Comparison of ENCODE assay signal across 14 cellular contexts in genomic region chr5:146731909-146732659, GRCh38.
DNase-seq lines count a peak whose midpoint lies in the region; ATAC-seq and TF ChIP-seq lines count a peak whose summit lies in the region.
"Had no signal": no experiment of that assay in that cellular context is flagged by ENCODE, and none has a peak within 500 bp of the region (broad histone marks: within the 10 kb centered on the region; RNA-seq: fewer than 3 reads in every experiment).

No MANE protein-coding gene starts in this region.

- peaks cover 15% of the 10 kb centered on the region for H3K9me3 Mint-ChIP-seq in activated CD8-positive, alpha-beta T cell treated with anti-CD3 and anti-CD28 coated beads, Interleukin-2, amount 10 ng/mL, durations not matched to agents 7 days and 5 days (ENCODE audit: insufficient read depth)

- no peaks in the 10 kb centered on the region for H3K4me1 Mint-ChIP-seq in activated CD8-positive, alpha-beta T cell treated with anti-CD3 and anti-CD28 coated beads, Interleukin-2, amount 10 ng/mL, durations not matched to agents 7 days and 5 days (ENCODE audit: low read depth)
- H3K4me1 Mint-ChIP-seq: stimulated activated effector memory CD8-positive, alpha-beta T cell treated with anti-CD3 and anti-CD28 coated beads, Interleukin-12 subunit alpha, Interleukin-12 subunit beta, amount 100 ng/mL, for 72 hours had no signal

- POLR2A ChIA-PET in SK-N-SH (lab: Yijun Ruan, JAX) = no interaction called here
- POLR2A ChIA-PET in activated CD8-positive, alpha-beta T cell treated with anti-CD3 and anti-CD28 coated beads, Interleukin-2, amount 10 ng/mL, durations not matched to agents 7 days and 5 days (lab: Charles Lee) = no interaction called here

- peaks cover 25% of the 10 kb centered on the region for H3K4me1 ChIP-seq in GM23248 (ENCODE audit: insufficient read depth)
- no peaks in the 10 kb centered on the region; a peak in 1 of 4 replicates for H3K4me1 ChIP-seq in SK-N-SH (ENCODE audit: control insufficient read depth in 1 of 2, insufficient read depth in 2 of 2, low read depth in 1 of 2, low read length in 1 of 2)
- no peaks in the 10 kb centered on the region for H3K4me1 ChIP-seq in trophoblast cell (ENCODE audit: control insufficient read depth in 1 of 2, insufficient read depth in 2 of 2, low read length in 2 of 2)

- WGBS in GM23248 (ENCODE audit: low coverage in 1 of 2, low lambda C conversion rate in 2 of 2, missing lambda C conversion rate in 2 of 2), 2 experiments = 14 to 17% methylated on average over 5 of the region's 5 CpGs
- WGBS in SK-N-SH (ENCODE audit: low lambda C conversion rate) = 4% methylated on average over 5 of the region's 5 CpGs
- no CpG with 5 or more reads among the region's 5 CpGs for WGBS in trophoblast cell (ENCODE audit: extremely low coverage, insufficient coverage, insufficient read length)

- peaks cover 2% of the 10 kb centered on the region for H3K79me1 ChIP-seq in trophoblast cell (ENCODE audit: low read length)

- H4K91ac ChIP-seq in trophoblast cell (ENCODE audit: low read depth, low read length) = no peak overlapping the region

- H3K27me3 Mint-ChIP-seq in activated CD8-positive, alpha-beta T cell treated with anti-CD3 and anti-CD28 coated beads, Interleukin-2, amount 10 ng/mL, durations not matched to agents 7 days and 5 days (ENCODE audit: low read depth) = no peaks in the 10 kb centered on the region

- H4K20me1 ChIP-seq in GM23248 (ENCODE audit: insufficient read depth) (no peaks in the 10 kb centered on the region), SK-N-SH (ENCODE audit: insufficient read depth) (no peaks in the 10 kb centered on the region)

- H2BK120ac ChIP-seq in trophoblast cell (ENCODE audit: insufficient read depth, low read length, poor library complexity) = no peak overlapping the region

- no peak overlapping the region for H2BK12ac ChIP-seq in trophoblast cell (ENCODE audit: low read length)

- peaks cover 23% of the 10 kb centered on the region for H3F3A ChIP-seq in GM23248 (ENCODE audit: insufficient read depth)
- H3F3A ChIP-seq in SK-N-SH (replicated peaks; ENCODE audit: insufficient read depth) = peaks cover 24% of the 10 kb centered on the region

- H3K4me2 ChIP-seq in GM23248 (ENCODE audit: unreplicated experiment) (peak overlapping the region; percentile 67), SK-N-SH (peak overlapping the region; percentile 34; the same call in 1 of the 2 replicates), trophoblast cell (ENCODE audit: low read length) (no peak overlapping the region)

- CTCF ChIA-PET in SK-N-SH (lab: Yijun Ruan, JAX) = interaction anchor here (1.3 kb wide), 1 partner anchor 11 kb away, joined by 4 read pairs; no protein-coding TSS in a partner anchor
- CTCF ChIA-PET in activated CD8-positive, alpha-beta T cell treated with anti-CD3 and anti-CD28 coated beads, Interleukin-2, amount 10 ng/mL, durations not matched to agents 7 days and 5 days (lab: Charles Lee) = no interaction called here

- H3K36me3 Mint-ChIP-seq in activated CD8-positive, alpha-beta T cell treated with anti-CD3 and anti-CD28 coated beads, Interleukin-2, amount 10 ng/mL, durations not matched to agents 7 days and 5 days (ENCODE audit: low read depth) = peaks cover 9% of the 10 kb centered on the region
- H3K36me3 Mint-ChIP-seq: stimulated activated effector memory CD8-positive, alpha-beta T cell treated with anti-CD3 and anti-CD28 coated beads, Interleukin-12 subunit alpha, Interleukin-12 subunit beta, amount 100 ng/mL, for 72 hours had no signal

- H3K36me3 ChIP-seq in GM23248 (ENCODE audit: low read depth) = no peaks in the 10 kb centered on the region
- H3K36me3 ChIP-seq in SK-N-SH (replicated peaks in 1 of 2; ENCODE audit: control insufficient read depth in 1 of 2, insufficient read depth in 2 of 2, low read length in 1 of 2) = peaks cover 0 to 6% of the 10 kb centered on the region in 2 experiments
- no peaks in the 10 kb centered on the region for H3K36me3 ChIP-seq in trophoblast cell (ENCODE audit: control insufficient read depth in 1 of 2, insufficient read depth in 2 of 2, low read length in 2 of 2)

- H2BK5ac ChIP-seq in trophoblast cell (ENCODE audit: low read depth, low read length, poor library complexity) = no peak overlapping the region

- H3K4me3 Mint-ChIP-seq in activated CD8-positive, alpha-beta T cell treated with anti-CD3 and anti-CD28 coated beads, Interleukin-2, amount 10 ng/mL, durations not matched to agents 7 days and 5 days = no peak overlapping the region
- H3K4me3 Mint-ChIP-seq: stimulated activated effector memory CD8-positive, alpha-beta T cell treated with anti-CD3 and anti-CD28 coated beads, Interleukin-12 subunit alpha, Interleukin-12 subunit beta, amount 100 ng/mL, for 72 hours; T-helper 1 cell treated with Interleukin-12 subunit alpha and Interleukin-12 subunit beta and Interleukin-4 antibody, amounts not matched to agents 30 μg/mL and 1 μg/mL, for 36 hours had no signal

- no peak overlapping the region for H3K4ac ChIP-seq in trophoblast cell (ENCODE audit: low read depth, low read length)

- ATAC-seq in activated CD8-positive, alpha-beta T cell treated with anti-CD3 and anti-CD28 coated beads, Interleukin-2, amount 10 ng/mL, durations not matched to agents 7 days and 5 days = no peak
- ATAC-seq: stimulated activated effector memory CD8-positive, alpha-beta T cell treated with anti-CD3 and anti-CD28 coated beads, Interleukin-12 subunit alpha, Interleukin-12 subunit beta, amount 100 ng/mL, for 72 hours had no signal

- H2AFZ ChIP-seq in GM23248 (no peak overlapping the region), SK-N-SH (ENCODE audit: low read depth) (no peak overlapping the region), trophoblast cell (ENCODE audit: insufficient read depth, low read length, poor library complexity) (no peak overlapping the region)

- TF ChIP-seq RAD21 in SK-N-SH (IDR thresholded peaks at IDR 0.05; ENCODE audit: low read length) = no peak

- H3K4me3 ChIP-seq in GM23248 = no peak overlapping the region
- H3K4me3 ChIP-seq in SK-N-SH (ENCODE audit: low read depth in 2 of 2, low read length in 1 of 2) = no peak overlapping the region
- no peak overlapping the region for H3K4me3 ChIP-seq in trophoblast cell (ENCODE audit: low read depth, low read length)
- H3K4me3 ChIP-seq: skin epidermis had no signal

- H3K9me2 ChIP-seq in GM23248 (ENCODE audit: insufficient read depth) = no peaks in the 10 kb centered on the region
- no peaks in the 10 kb centered on the region for H3K9me2 ChIP-seq in SK-N-SH

- H3K79me2 ChIP-seq in GM23248 (ENCODE audit: insufficient read depth) (no peaks in the 10 kb centered on the region), SK-N-SH (ENCODE audit: insufficient read depth) (no peaks in the 10 kb centered on the region), trophoblast cell (ENCODE audit: control insufficient read depth, insufficient read depth, low read length, poor library complexity) (no peaks in the 10 kb centered on the region)

- DNase-seq in GM23248 (peak; percentile 84), SK-N-SH (no peak), fibroblast of the conjunctiva (ENCODE audit: low read depth) (peak; percentile 22), trophoblast cell (peak; percentile 25 to 79), substantia nigra (lab: John Stamatoyannopoulos, UW) (no peak), NCI-H2227 treated with DMSO at 0.1 percent for 48 hours (lab: John Stamatoyannopoulos, UW) (no peak)
- DNase-seq in activated T-cell treated with anti-CD3 and anti-CD28 coated beads, Interleukin-2, amount 50 U/mL, for 1 hour = no peak
- DNase-seq in activated CD8-positive, alpha-beta T cell treated with anti-CD3 and anti-CD28 coated beads, Interleukin-2, amount 10 ng/mL, durations not matched to agents 7 days and 5 days = no peak
- DNase-seq: DMS79, left cardiac atrium, NCI-H446 had no signal

- no peak overlapping the region for H3K23ac ChIP-seq in trophoblast cell (ENCODE audit: low read length)

- H3K9ac ChIP-seq in GM23248 = no peak overlapping the region
- H3K9ac ChIP-seq in SK-N-SH = peak overlapping the region; percentile 41; the same call in 1 of the 2 replicates
- H3K9ac ChIP-seq in trophoblast cell (ENCODE audit: low read length) = no peak overlapping the region

- no peak overlapping the region for H4K8ac ChIP-seq in trophoblast cell (ENCODE audit: low read depth, low read length)

- H3K9me3 ChIP-seq in GM23248 (ENCODE audit: low read depth) (no peaks in the 10 kb centered on the region), SK-N-SH (peaks cover 19% of the 10 kb centered on the region), trophoblast cell (ENCODE audit: insufficient read depth, low read depth, low read length) (peaks cover 3% of the 10 kb centered on the region)

- H3K18ac ChIP-seq in trophoblast cell (ENCODE audit: low read length) = no peak overlapping the region

- H3K27me3 ChIP-seq in GM23248 (replicated peaks; ENCODE audit: insufficient read depth) (no peaks in the 10 kb centered on the region), SK-N-SH (ENCODE audit: insufficient read depth) (no peaks in the 10 kb centered on the region), trophoblast cell (ENCODE audit: insufficient read depth, low read length) (no peaks in the 10 kb centered on the region)

- H3K27ac Mint-ChIP-seq in activated CD8-positive, alpha-beta T cell treated with anti-CD3 and anti-CD28 coated beads, Interleukin-2, amount 10 ng/mL, durations not matched to agents 7 days and 5 days = no peak overlapping the region
- H3K27ac Mint-ChIP-seq: stimulated activated effector memory CD8-positive, alpha-beta T cell treated with anti-CD3 and anti-CD28 coated beads, Interleukin-12 subunit alpha, Interleukin-12 subunit beta, amount 100 ng/mL, for 72 hours; T-helper 1 cell treated with Interleukin-12 subunit alpha and Interleukin-12 subunit beta and Interleukin-4 antibody, amounts not matched to agents 30 μg/mL and 1 μg/mL, for 36 hours had no signal

- no peak overlapping the region for H4K12ac ChIP-seq in trophoblast cell (ENCODE audit: low read depth, low read length)

- in situ Hi-C loops in GM23248 (cut with MboI) = no loop called here

- peak; percentile 12 to 99; a peak in 3 of 4 replicates for TF ChIP-seq EP300 in SK-N-SH (IDR thresholded peaks at IDR 0.05; ENCODE audit: borderline replicate concordance in 1 of 2, low read depth in 1 of 2, low read length in 1 of 2)

- no peak for TF ChIP-seq CTCF in SK-N-SH (IDR thresholded peaks at IDR 0.05)

- no peak overlapping the region for H3K14ac ChIP-seq in trophoblast cell (ENCODE audit: low read length)

- H3K27ac ChIP-seq in GM23248 (peak overlapping the region; percentile 26), SK-N-SH (ENCODE audit: low read depth in 2 of 2, low read length in 1 of 2) (peak overlapping the region; percentile 82 to 83; a peak in 3 of 4 replicates), trophoblast cell (ENCODE audit: low read depth, low read length) (peak overlapping the region; percentile 11), substantia nigra (ENCODE audit: low read depth, low read length, poor library complexity, severe bottlenecking) (no peak overlapping the region)
- H3K27ac ChIP-seq: skin epidermis had no signal

- H2AK5ac ChIP-seq in trophoblast cell (ENCODE audit: low read length) = no peak overlapping the region

TF ChIP-seq in SK-N-SH, 30 proteins besides CTCF, POLR2A, EP300 and RAD21 (continues in another document):
- TF ChIP-seq CHD2 (IDR thresholded peaks at IDR 0.05; ENCODE audit: low read length, partially characterized antibody) (no peak), MXI1 (IDR thresholded peaks at IDR 0.05; ENCODE audit: low read depth, low read length) (no peak)

Comparison
In these comparisons a context has a peak if more than half of its experiments do, and no peak if none do; other contexts are left out.
1. DNase-seq: peak in GM23248 (single experiment), fibroblast of the conjunctiva (single experiment) and trophoblast cell (2 of 2); none in SK-N-SH (single experiment), activated T-cell treated with anti-CD3 and anti-CD28 coated beads, Interleukin-2, amount 50 U/mL, for 1 hour (single experiment), substantia nigra (0 of 49), NCI-H2227 treated with DMSO at 0.1 percent for 48 hours (single experiment) and activated CD8-positive, alpha-beta T cell treated with anti-CD3 and anti-CD28 coated beads, Interleukin-2, amount 10 ng/mL, durations not matched to agents 7 days and 5 days (single experiment).